21 cellular contexts compared by ENCODE assay signal in genomic region chr18:7155092-7155491, GRCh38. TPM values are rescaled to one million over a fixed set of nuclear protein-coding genes. Genes with fewer than 3 reads are reported as not detected.
"Had no signal": no experiment of that assay in that cellular context is flagged by ENCODE, and none has a peak within 500 bp of the region (broad histone marks: within the 10 kb centered on the region; RNA-seq: fewer than 3 reads in every experiment).

No MANE protein-coding gene starts in this region.

- H3K9ac ChIP-seq: parathyroid adenoma had no signal

- H3K4me1 Mint-ChIP-seq: memory B cell, natural killer cell had no signal

- H3K27me3 ChIP-seq: dorsolateral prefrontal cortex, hepatocyte, neutrophil, spleen, stomach, tibial artery, upper lobe of right lung had no signal

- DNase-seq: cerebellar nuclear complex; dorsolateral prefrontal cortex; effector CD4-positive, alpha-beta T cell; kidney; natural killer cell; right cardiac atrium; spleen; stimulated activated CD4-positive, alpha-beta T cell treated with anti-CD3 and anti-CD28 coated beads, Interleukin-4, amount 100 ng/mL, for 4 hours; stimulated activated naive CD4-positive, alpha-beta T cell; stomach; tibial artery; upper lobe of right lung had no signal

- H3K4me3 ChIP-seq: dorsolateral prefrontal cortex, hepatocyte, lung, prostate gland, skin epidermis, spleen, stomach, tibial artery, upper lobe of right lung had no signal

- H3K4me3 Mint-ChIP-seq: memory B cell, natural killer cell had no signal

- H3K79me2 ChIP-seq: hepatocyte, parathyroid adenoma had no signal

- H3K27ac ChIP-seq: dorsolateral prefrontal cortex, hepatocyte, neutrophil, parathyroid adenoma, prostate gland, skin epidermis, spleen, stomach, tibial artery, upper lobe of right lung had no signal

- H3K27ac Mint-ChIP-seq: memory B cell, natural killer cell had no signal

- H3K36me3 Mint-ChIP-seq: memory B cell, natural killer cell had no signal

- H3K9me3 Mint-ChIP-seq: natural killer cell had no signal

- H3K27me3 Mint-ChIP-seq: memory B cell had no signal

- H3K36me3 ChIP-seq: neutrophil, prostate gland, spleen, stomach, tibial artery, upper lobe of right lung had no signal

- H2AFZ ChIP-seq: hepatocyte, parathyroid adenoma had no signal

- H3K9me3 ChIP-seq: neutrophil, prostate gland, spleen, stomach, tibial artery, upper lobe of right lung had no signal

- H3K4me1 ChIP-seq: parathyroid adenoma, prostate gland, spleen, tibial artery, upper lobe of right lung had no signal

- H3K4me2 ChIP-seq: hepatocyte had no signal

- ATAC-seq: left lobe of liver, natural killer cell, right cardiac atrium, upper lobe of right lung had no signal

RNA-seq across cellular contexts. Expression of gene LAMA1, which starts 37.5 kb away (rescaled TPM):
- total RNA-seq: mononuclear cell, natural killer cell had no signal
